Comparison of ENCODE assay signal across 25 cellular contexts in genomic region chr9:135587658-135588057, GRCh38. TPM values are rescaled to one million over a fixed set of nuclear protein-coding genes. Genes with fewer than 3 reads are reported as not detected.
DNase-seq lines count a peak whose midpoint lies in the region; FAIRE-seq and TF ChIP-seq lines count a peak whose summit lies in the region.
"Had no signal": no experiment of that assay in that cellular context is flagged by ENCODE, and none has a peak within 500 bp of the region (broad histone marks: within the 10 kb centered on the region; RNA-seq: fewer than 3 reads in every experiment).

No MANE protein-coding gene starts in this region.

- H3K4me2 ChIP-seq in H1 (ENCODE audit: insufficient read depth in 1 of 2, low read depth in 2 of 2, low read length in 2 of 2) (no peak overlapping the region), OCI-LY7 (ENCODE audit: low read length) (no peak overlapping the region)

- TF ChIP-seq EP300 in H1 (IDR thresholded peaks at IDR 0.05; ENCODE audit: borderline replicate concordance in 1 of 2, low read depth in 2 of 2, low read length in 2 of 2): no peak

- H4K8ac ChIP-seq in H1 (ENCODE audit: extremely low read depth, insufficient read depth, low read length): peak overlapping the region; percentile 25; the same call in 1 of the 2 replicates

- CTCF ChIA-PET in A673 (lab: Charles Lee) (no interaction called here), H1 (lab: Charles Lee; ENCODE audit: partially characterized antibody) (interaction anchor here (0.7 to 7.2 kb wide), 3 partner anchors 16 to 425 kb away, joined by 3 to 58 read pairs (median 4); no protein-coding TSS in a partner anchor), OCI-LY7 (lab: Charles Lee; ENCODE audit: unreplicated experiment) (no interaction called here)

- no peak overlapping the region for H2BK5ac ChIP-seq in H1 (ENCODE audit: low read depth, low read length)

- H2BK15ac ChIP-seq in H1 (ENCODE audit: low read length): no peak overlapping the region

- H3K23ac ChIP-seq in H1 (ENCODE audit: insufficient read length): no peak overlapping the region

- H3K4me1 ChIP-seq in A673 (ENCODE audit: insufficient read depth, low read length, poor library complexity, severe bottlenecking) (no peaks in the 10 kb centered on the region), H1 (replicated peaks in 1 of 4; ENCODE audit: control insufficient read depth in 3 of 4, insufficient read depth in 4 of 4, low read length in 3 of 4) (no peaks in the 10 kb centered on the region; a peak in 1 of 7 replicates), OCI-LY7 (ENCODE audit: insufficient read depth, low read length, poor library complexity, severe bottlenecking) (no peaks in the 10 kb centered on the region)
- H3K4me1 ChIP-seq: Caco-2 had no signal

- no peak overlapping the region for H4K91ac ChIP-seq in H1 (replicated peaks; ENCODE audit: insufficient read length, low read length)

- no peak overlapping the region for H3K9ac ChIP-seq in H1 (replicated peaks in 1 of 4; ENCODE audit: extremely low read depth in 1 of 4, low read depth in 3 of 4, low read length in 3 of 4)
- H3K9ac ChIP-seq: GM23248 had no signal

- DNase-seq in A673 (ENCODE audit: low spot score) (peak; percentile 40), LHCN-M2 (ENCODE audit: low read depth) (peak; percentile 21), H1 (ENCODE audit: low read depth in 1 of 2, low spot score in 2 of 2) (peak in 1 of 2 experiments; percentile 39), myocyte (ENCODE audit: low read depth) (peak; percentile 3), OCI-LY7 (ENCODE audit: low spot score) (no peak), germinal center (ENCODE audit: low spot score) (no peak)
- no peak for DNase-seq in activated CD4-positive, alpha-beta T cell treated with anti-CD3 and anti-CD28 coated beads for 48 hours
- DNase-seq: Caco-2; DMS153; GM23248; Karpas-422; NCI-H1105; NCI-H1694; NCI-H2081 treated with DMSO at 0.1 percent for 48 hours; NCI-H748 treated with DMSO at 0.1 percent for 48 hours; NK-92 treated with Interleukin-12 subunit alpha and Interleukin-12 subunit beta, amount 100 ng/mL, for 24 hours; OCI-M1; SHP77 treated with DMSO at 0.1 percent for 48 hours had no signal

- H3K9me2 ChIP-seq in OCI-LY7 (ENCODE audit: insufficient read depth, low read length): no peaks in the 10 kb centered on the region

- H3K36me3 ChIP-seq in A673 (ENCODE audit: insufficient read depth, low read length, poor library complexity, severe bottlenecking): no peaks in the 10 kb centered on the region
- H3K36me3 ChIP-seq in H1 (ENCODE audit: control insufficient read depth in 2 of 4, insufficient read depth in 4 of 4, low read length in 3 of 4): no peaks in the 10 kb centered on the region
- no peaks in the 10 kb centered on the region for H3K36me3 ChIP-seq in OCI-LY7 (ENCODE audit: insufficient read depth, low read length)

- H3K79me2 ChIP-seq in H1 (ENCODE audit: control insufficient read depth in 1 of 2, insufficient read depth in 2 of 2, low read length in 2 of 2): no peaks in the 10 kb centered on the region
- no peaks in the 10 kb centered on the region for H3K79me2 ChIP-seq in OCI-LY7 (ENCODE audit: insufficient read depth, low read depth, low read length)

- H2BK120ac ChIP-seq in H1 (replicated peaks; ENCODE audit: low read depth, low read length): no peak overlapping the region

- no peak overlapping the region for H3K27ac ChIP-seq in A673 (ENCODE audit: low read depth, low read length, poor library complexity, severe bottlenecking)
- H3K27ac ChIP-seq in H1 (ENCODE audit: low read depth, low read length): no peak overlapping the region
- no peak overlapping the region for H3K27ac ChIP-seq in OCI-LY7 (ENCODE audit: low read depth, low read length, poor library complexity, severe bottlenecking)
- H3K27ac ChIP-seq: GM23248 had no signal

- H4K20me1 ChIP-seq in H1 (replicated peaks in 1 of 2; ENCODE audit: control insufficient read depth in 1 of 2, insufficient read depth in 2 of 2, low read length in 2 of 2) (no peaks in the 10 kb centered on the region), OCI-LY7 (ENCODE audit: insufficient read depth, low read length) (no peaks in the 10 kb centered on the region)

- no peak for TF ChIP-seq RAD21 in H1 (IDR thresholded peaks at IDR 0.05 in 1 of 2, conservative IDR thresholded peaks at IDR 0.05 in 1 of 2; ENCODE audit: low read depth in 2 of 2, low read length in 2 of 2)

- BruUV-seq in A673 (replicated peaks; lab: Mats Ljungman, UMichigan): no TSS peak
- BruUV-seq in OCI-LY7 (replicated peaks; lab: Mats Ljungman, UMichigan): no TSS peak

- no peaks in the 10 kb centered on the region for H3K23me2 ChIP-seq in H1 (ENCODE audit: low read depth, low read length)

- no peak overlapping the region for H2AFZ ChIP-seq in H1 (ENCODE audit: low read length)
- H2AFZ ChIP-seq in OCI-LY7 (ENCODE audit: low read length): no peak overlapping the region
- H2AFZ ChIP-seq: GM23248 had no signal

- no peak overlapping the region for H2BK12ac ChIP-seq in H1 (ENCODE audit: low read depth, low read length)

- POLR2A ChIA-PET in A673 (lab: Charles Lee; ENCODE audit: low non-redundant PET) (no interaction called here), H1 (lab: Charles Lee; ENCODE audit: partially characterized antibody) (interaction anchor here (1.9 kb wide), 1 partner anchor 11 kb away, joined by 4 read pairs; no protein-coding TSS in a partner anchor), OCI-LY7 (lab: Charles Lee) (no interaction called here)

- no peak overlapping the region for H3K14ac ChIP-seq in H1 (ENCODE audit: insufficient read length)

- TF ChIP-seq CTCF in A673 (conservative IDR thresholded peaks at IDR 0.05; ENCODE audit: low read depth, low read length) (no peak), H1 (IDR thresholded peaks at IDR 0.05; ENCODE audit: control extremely low read depth in 1 of 3, insufficient read depth in 1 of 3, low read depth in 1 of 3, low read length in 3 of 3) (no peak), OCI-LY7 (conservative IDR thresholded peaks at IDR 0.05; ENCODE audit: low read length) (no peak)

- no peak overlapping the region for H4K5ac ChIP-seq in H1 (ENCODE audit: insufficient read length, low read depth, low read length)

- no peak overlapping the region for H2AK5ac ChIP-seq in H1 (ENCODE audit: low read depth, low read length)

- intact Hi-C loops in A673 (cut with micrococcal nuclease; ENCODE audit: unreplicated experiment) (no loop called here), OCI-LY7 (cut with micrococcal nuclease; ENCODE audit: unreplicated experiment) (no loop called here)

- no peak overlapping the region for H2BK20ac ChIP-seq in H1 (ENCODE audit: low read length)

- H3K27me3 ChIP-seq in A673 (replicated peaks; ENCODE audit: insufficient read depth, low read depth, low read length, poor library complexity): no peaks in the 10 kb centered on the region
- no peaks in the 10 kb centered on the region for H3K27me3 ChIP-seq in H1 (replicated peaks in 1 of 4; ENCODE audit: control insufficient read depth in 3 of 4, extremely low read depth in 1 of 4, insufficient read depth in 3 of 4, low read length in 3 of 4)

- peak overlapping the region; percentile 7; the same call in 1 of the 2 replicates for H3K18ac ChIP-seq in H1 (ENCODE audit: extremely low read depth, low read length)

- TF ChIP-seq POLR2A in H1 (IDR thresholded peaks at IDR 0.05; ENCODE audit: control extremely low read depth in 1 of 2, low read depth in 2 of 2, low read length in 2 of 2): no peak

- H3K4me3 ChIP-seq in A673 (ENCODE audit: low read depth, low read length, poor library complexity, severe bottlenecking) (no peak overlapping the region), H1 (ENCODE audit: extremely low read depth in 1 of 4, insufficient read depth in 2 of 4, low read depth in 3 of 4, low read length in 4 of 4) (no peak overlapping the region), OCI-LY7 (ENCODE audit: low read depth, low read length, poor library complexity, severe bottlenecking) (no peak overlapping the region)
- H3K4me3 ChIP-seq: GM12878, GM23248 had no signal

- H3K9me3 ChIP-seq in A673 (ENCODE audit: low read depth, low read length, poor library complexity, severe bottlenecking) (no peaks in the 10 kb centered on the region), H1 (ENCODE audit: insufficient read depth in 2 of 2, low read depth in 1 of 2, low read length in 1 of 2) (no peaks in the 10 kb centered on the region), OCI-LY7 (ENCODE audit: low read length) (no peaks in the 10 kb centered on the region)
- H3K9me3 ChIP-seq: Caco-2 had no signal

- WGBS in H1 (ENCODE audit: extremely low coverage in 1 of 2, insufficient coverage in 1 of 2, insufficient read length in 1 of 2, insufficient replicate concordance in 2 of 2, low coverage in 1 of 2, low lambda C conversion rate in 2 of 2, missing lambda C conversion rate in 1 of 2), 2 experiments: no CpG with 5 or more reads among the region's 7 CpGs

- no peak for FAIRE-seq in H1 (lab: Jason Lieb, UNC)
- FAIRE-seq: A204.1, GM12878, GM19239, HepG2 had no signal

- no peak overlapping the region for H3K4ac ChIP-seq in H1 (replicated peaks; ENCODE audit: insufficient read length, low read depth, low read length)

- no peaks in the 10 kb centered on the region for H3K79me1 ChIP-seq in H1 (ENCODE audit: low read depth, low read length)

- H3K56ac ChIP-seq in H1 (replicated peaks; ENCODE audit: insufficient read length, low read depth, low read length): no peak overlapping the region

RNA-seq across cellular contexts. Expression of gene PAEP, which starts 26.1 kb away (rescaled TPM):
- total RNA-seq in A673 (2021) (not detected in 2 replicates), LHCN-M2 (2014; rRNA removed) (not detected in 2 replicates), myocyte (not detected in 2 replicates), OCI-LY7 (2022) (not detected in 2 replicates)
- not detected for polyA plus RNA-seq in LHCN-M2 (2012)
- total RNA-seq in H1 (2021; fragmentation: NEBNext Ultra II Directional; extraction: Animal tissue kit (Norgen Biotek cat#: 25700)): not detected in 2 replicates
- 0.19 TPM in 1 of 2 replicates, not detected in the other for polyA plus RNA-seq in H1 (2011; rRNA removed)
- polyA plus RNA-seq in H1 (2011; cell fraction: cytosol; rRNA removed): not detected
- not detected for polyA plus RNA-seq in H1 (2011; cell fraction: nucleus; rRNA removed)
- polyA plus RNA-seq in H1 (2012, experiment 1 of 2): not detected in 4 replicates
- polyA plus RNA-seq in H1 (2012, experiment 2 of 2): not detected
- not detected for polyA plus RNA-seq in H1 (2013, experiment 1 of 2)
- polyA plus RNA-seq in H1 (2013, experiment 2 of 2): 0.13 TPM
- not detected in 2 replicates for polyA minus RNA-seq in H1 (2011; rRNA and poly(A)+ RNA removed)
- not detected for polyA minus RNA-seq in H1 (2011; cell fraction: cytosol; rRNA and poly(A)+ RNA removed)
- not detected for polyA minus RNA-seq in H1 (2011; cell fraction: nucleus; rRNA and poly(A)+ RNA removed)
- not detected for polyA plus RNA-seq in myocyte (2012)
- not detected in 2 replicates for total RNA-seq in OCI-LY7 (2014; rRNA removed; shearing (Covaris generic))
- total RNA-seq: Caco-2; CD4-positive, alpha-beta T cell; GM12878; GM23248 had no signal
- polyA plus RNA-seq: BJ, GM12878, GM23248 had no signal

RNA-seq across cellular contexts. Expression of gene OBP2A, which starts 41.7 kb away (rescaled TPM):
- total RNA-seq in A673 (2021): not detected in 2 replicates
- total RNA-seq in LHCN-M2 (2014; rRNA removed): not detected in 2 replicates
- polyA plus RNA-seq in LHCN-M2 (2012): not detected
- total RNA-seq in H1 (2021; fragmentation: NEBNext Ultra II Directional; extraction: Animal tissue kit (Norgen Biotek cat#: 25700)): not detected in 2 replicates
- not detected in 2 replicates for polyA plus RNA-seq in H1 (2011; rRNA removed)
- polyA plus RNA-seq in H1 (2011; cell fraction: cytosol; rRNA removed): not detected
- polyA plus RNA-seq in H1 (2011; cell fraction: nucleus; rRNA removed): not detected
- not detected in 4 replicates for polyA plus RNA-seq in H1 (2012, experiment 1 of 2)
- polyA plus RNA-seq in H1 (2012, experiment 2 of 2): not detected
- not detected for polyA plus RNA-seq in H1 (2013, experiment 1 of 2)
- not detected for polyA plus RNA-seq in H1 (2013, experiment 2 of 2)
- polyA minus RNA-seq in H1 (2011; rRNA and poly(A)+ RNA removed): not detected in 2 replicates
- polyA minus RNA-seq in H1 (2011; cell fraction: cytosol; rRNA and poly(A)+ RNA removed): not detected
- not detected for polyA minus RNA-seq in H1 (2011; cell fraction: nucleus; rRNA and poly(A)+ RNA removed)
- not detected in 2 replicates for total RNA-seq in myocyte
- polyA plus RNA-seq in myocyte (2012): not detected
- total RNA-seq in OCI-LY7 (2014; rRNA removed; shearing (Covaris generic)): not detected in 2 replicates
- total RNA-seq in OCI-LY7 (2022): not detected in 2 replicates
- total RNA-seq: Caco-2; CD4-positive, alpha-beta T cell; GM12878; GM23248; HepG2; NCI-H460 had no signal
- polyA plus RNA-seq: BJ, GM12878, GM23248 had no signal

RNA-seq across cellular contexts. Expression of gene GLT6D1, which starts 51.7 kb away (rescaled TPM):
- not detected in 2 replicates for total RNA-seq in A673 (2021)
- not detected in 2 replicates for total RNA-seq in LHCN-M2 (2014; rRNA removed)
- polyA plus RNA-seq in LHCN-M2 (2012): not detected
- 1.3 and 1.6 TPM in 2 replicates for total RNA-seq in H1 (2021; fragmentation: NEBNext Ultra II Directional; extraction: Animal tissue kit (Norgen Biotek cat#: 25700))
- polyA plus RNA-seq in H1 (2011; rRNA removed): 2.1 and 2.2 TPM in 2 replicates
- 2.5 TPM for polyA plus RNA-seq in H1 (2011; cell fraction: cytosol; rRNA removed)
- 3.9 TPM for polyA plus RNA-seq in H1 (2011; cell fraction: nucleus; rRNA removed)
- 1.2 to 1.5 TPM (median 1.4 TPM) in 4 replicates for polyA plus RNA-seq in H1 (2012, experiment 1 of 2)
- polyA plus RNA-seq in H1 (2012, experiment 2 of 2): 0.66 TPM
- 0.06 TPM for polyA plus RNA-seq in H1 (2013, experiment 1 of 2)
- 0.07 TPM for polyA plus RNA-seq in H1 (2013, experiment 2 of 2)
- polyA minus RNA-seq in H1 (2011; rRNA and poly(A)+ RNA removed): 0.71 and 1.6 TPM in 2 replicates
- polyA minus RNA-seq in H1 (2011; cell fraction: cytosol; rRNA and poly(A)+ RNA removed): 0.95 TPM
- 1.00 TPM for polyA minus RNA-seq in H1 (2011; cell fraction: nucleus; rRNA and poly(A)+ RNA removed)
- not detected in 2 replicates for total RNA-seq in myocyte
- polyA plus RNA-seq in myocyte (2012): not detected
- total RNA-seq in OCI-LY7 (2014; rRNA removed; shearing (Covaris generic)): not detected in 2 replicates
- total RNA-seq in OCI-LY7 (2022): not detected in 2 replicates
- total RNA-seq: Caco-2; CD4-positive, alpha-beta T cell; GM12878; GM23248; HepG2; NCI-H460 had no signal
- polyA plus RNA-seq: BJ, GM12878, GM23248, HepG2 had no signal

Comparison
In these comparisons a context has a peak if more than half of its experiments do, and no peak if none do; other contexts are left out.
1. DNase-seq: peak in A673 (single experiment), LHCN-M2 (single experiment) and myocyte (single experiment); none in OCI-LY7 (single experiment), germinal center (single experiment) and activated CD4-positive, alpha-beta T cell treated with anti-CD3 and anti-CD28 coated beads for 48 hours (single experiment).